ENCODE assay signal across 8 cellular contexts in the genomic region with DNA sequence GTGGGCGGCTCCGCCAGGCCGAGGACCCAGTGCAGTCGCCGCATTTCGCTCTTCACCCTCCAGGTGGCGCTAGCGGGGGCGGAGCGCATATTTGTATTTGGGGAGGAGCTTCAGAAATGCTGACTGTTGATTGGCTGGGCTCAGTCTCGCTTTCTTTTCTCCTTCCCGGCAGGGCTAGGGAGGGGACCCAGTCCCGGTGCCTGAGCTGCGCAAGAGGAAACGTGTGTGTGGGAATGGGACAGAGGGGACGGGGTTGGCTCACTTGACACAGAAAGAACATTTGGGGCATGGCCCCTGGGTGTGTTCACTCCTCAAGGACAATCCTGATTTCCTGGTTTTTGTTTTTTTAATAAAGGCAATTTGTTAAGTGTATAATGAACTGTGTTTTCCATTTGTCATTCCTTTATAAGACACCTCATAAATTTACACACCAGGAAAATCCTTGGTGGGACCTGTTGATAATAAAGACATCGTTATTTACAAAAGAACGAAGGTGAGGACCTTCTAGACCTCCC. TPM values are rescaled to one million over a fixed set of nuclear protein-coding genes. Genes with fewer than 3 reads are reported as not detected.
DNase-seq lines count a peak whose midpoint lies in the region; ATAC-seq and TF ChIP-seq lines count a peak whose summit lies in the region.

No MANE protein-coding gene starts in this region.

- no peaks in the 10 kb centered on the region for H3K36me3 ChIP-seq in hepatocyte (replicated peaks; ENCODE audit: insufficient read depth, low read depth)

- ATAC-seq in GM18505 (IDR thresholded peaks at IDR 0.05; ENCODE audit: unreplicated experiment), result peak; percentile 75
- peak; percentile 84 for ATAC-seq in HG02938 (IDR thresholded peaks at IDR 0.05; ENCODE audit: unreplicated experiment)

- in situ Hi-C loops in astrocyte of the cerebellum (cut with HindIII; ENCODE audit: low sequenced_read_pairs), result no loop called here

- peak overlapping the region; percentile 66 for H3K27ac ChIP-seq in hepatocyte

- H3K79me2 ChIP-seq in hepatocyte, result no peaks in the 10 kb centered on the region

- H3K27me3 ChIP-seq in hepatocyte, result no peaks in the 10 kb centered on the region

- H3K4me1 ChIP-seq in hepatocyte (ENCODE audit: insufficient read depth), result no peaks in the 10 kb centered on the region

- TF ChIP-seq POLR2A in GM18505 (IDR thresholded peaks at IDR 0.05; ENCODE audit: borderline replicate concordance, extremely low read depth, insufficient read depth, insufficient read length), result peak; percentile 88

- TF ChIP-seq CTCF in astrocyte of the cerebellum (IDR thresholded peaks at IDR 0.05; ENCODE audit: low read depth, low read length, missing control alignments) (peak; percentile 95), hepatocyte (IDR thresholded peaks at IDR 0.05; ENCODE audit: poor library complexity) (peak; percentile 96), retinal pigment epithelial cell (conservative IDR thresholded peaks at IDR 0.05; ENCODE audit: low read depth, low read length) (peak; percentile 96)

- peak overlapping the region; percentile 66 for H3K4me2 ChIP-seq in hepatocyte

- no peaks in the 10 kb centered on the region for H4K20me1 ChIP-seq in hepatocyte (ENCODE audit: insufficient read depth, poor library complexity, severe bottlenecking)

- peak; percentile 80 to 97 for DNase-seq in NCI-H187 (lab: John Stamatoyannopoulos, UW)
- peak; percentile 81 for DNase-seq in T-helper 22 cell (ENCODE audit: low read depth)
- peak; percentile 72 for DNase-seq in astrocyte of the cerebellum (ENCODE audit: low read depth)
- DNase-seq in hepatocyte (ENCODE audit: low spot score), result peak; percentile 92
- DNase-seq in retinal pigment epithelial cell (ENCODE audit: low read depth), result peak; percentile 50
- DNase-seq in NCI-H446 (lab: John Stamatoyannopoulos, UW), result no peak

- no peaks in the 10 kb centered on the region for H3K9me3 ChIP-seq in hepatocyte (ENCODE audit: low read depth)

- 5% methylated on average over 18 of the region's 18 CpGs for WGBS in hepatocyte (ENCODE audit: low lambda C conversion rate, missing lambda C conversion rate)

- H3K9me2 ChIP-seq in hepatocyte (replicated peaks; ENCODE audit: insufficient read depth), result no peaks in the 10 kb centered on the region

- H3K4me3 ChIP-seq in astrocyte of the cerebellum (ENCODE audit: low read depth, low read length), result peak overlapping the region; percentile 28
- peak overlapping the region; percentile 0 for H3K4me3 ChIP-seq in hepatocyte
- H3K4me3 ChIP-seq in retinal pigment epithelial cell (ENCODE audit: low read length), result peak overlapping the region; percentile 39

- H2AFZ ChIP-seq in hepatocyte, result peak overlapping the region; percentile 47

RNA-seq across cellular contexts. Expression of gene DNMT3A, which starts 20.4 kb away (rescaled TPM):
- 43.8 and 49.5 TPM in 2 replicates for total RNA-seq in hepatocyte
- 27.9 and 28.3 TPM in 2 replicates for polyA plus RNA-seq in hepatocyte

Comparison
In these comparisons a context has a peak if more than half of its experiments do, and no peak if none do; other contexts are left out.
1. DNase-seq: peak in NCI-H187 (2 of 2), T-helper 22 cell (single experiment), astrocyte of the cerebellum (single experiment), hepatocyte (single experiment) and retinal pigment epithelial cell (single experiment); none in NCI-H446 (0 of 2).
2. Peak in every context shown above with its lines, with median percentiles within 50 percentile points of each other: H3K4me3 ChIP-seq and CTCF ChIP-seq.